Comparison of ENCODE assay signal across 14 cellular contexts in the genomic region with DNA sequence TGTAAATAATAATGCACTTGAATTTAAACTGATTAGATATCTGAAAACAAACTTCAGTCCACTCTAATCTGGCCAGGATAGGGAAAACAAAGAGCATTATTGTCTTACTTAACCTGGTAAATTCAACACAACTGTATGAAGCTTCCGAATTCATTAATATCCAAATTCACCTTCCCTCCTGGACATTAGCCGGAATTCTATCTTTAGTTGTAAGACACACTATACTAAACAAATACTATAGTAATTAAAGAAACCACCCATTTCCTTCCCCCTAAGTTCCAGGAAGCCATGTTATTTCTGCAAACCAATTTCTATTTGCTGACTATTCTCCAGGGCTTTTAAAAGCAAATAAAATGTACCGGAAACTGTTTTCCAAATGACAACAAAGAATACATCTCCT.
DNase-seq lines count a peak whose midpoint lies in the region; ATAC-seq and TF ChIP-seq lines count a peak whose summit lies in the region.
"Had no signal": no experiment of that assay in that cellular context is flagged by ENCODE, and none has a peak within 500 bp of the region (broad histone marks: within the 10 kb centered on the region; RNA-seq: fewer than 3 reads in every experiment).

No MANE protein-coding gene starts in this region.

- H3K4me3 ChIP-seq in heart right ventricle (no peak overlapping the region), endodermal cell (ENCODE audit: low read length) (peak overlapping the region; percentile 30), tibial nerve (no peak overlapping the region)
- H3K4me3 ChIP-seq: adrenal gland, GM23338, lung had no signal

- 38 to 45% methylated on average over 3 of the region's 3 CpGs for WGBS in heart right ventricle, 2 donors
- 89 to 100% methylated on average over 2 to 3 of the region's 3 CpGs for WGBS in endodermal cell (ENCODE audit: insufficient coverage in 1 of 2, insufficient read length in 1 of 2), 2 experiments
- WGBS in tibial nerve, 2 donors = 46 to 47% methylated on average over 3 of the region's 3 CpGs

- TF ChIP-seq EP300 in tibial nerve (IDR thresholded peaks at IDR 0.05) = peak in 1 of 2 donors; percentile 10

- H3K27me3 Mint-ChIP-seq in endodermal cell (ENCODE audit: insufficient read depth) = no peaks in the 10 kb centered on the region
- H3K27me3 Mint-ChIP-seq: type B pancreatic cell had no signal

- intact Hi-C loops in heart right ventricle (cut with DNase I) = loop anchor here in 4 of 10 donors (2.0 to 10.0 kb wide), 7 partner anchors 48 to 477 kb away; a partner anchor contains a TSS
- intact Hi-C loops in Right ventricle myocardium superior (cut with DNase I) = no loop called here

- peak in 5 of 8 donors; percentile 9 to 67 (median 45) for ATAC-seq in heart right ventricle
- no peak for ATAC-seq in Right ventricle myocardium superior (ENCODE audit: poor library complexity)
- ATAC-seq in GM19351 (IDR thresholded peaks at IDR 0.05; ENCODE audit: unreplicated experiment) = no peak
- ATAC-seq in HG03045 (IDR thresholded peaks at IDR 0.05; ENCODE audit: unreplicated experiment) = no peak
- ATAC-seq in foreskin keratinocyte = no peak
- ATAC-seq: activated CD4-positive, CD25-positive, alpha-beta regulatory T cell treated with anti-CD3 and anti-CD28 coated beads, Interleukin-2, amount 50 U/mL, for 24 hours; GM23338 had no signal

- no peak for TF ChIP-seq CTCF in heart right ventricle (IDR thresholded peaks at IDR 0.05)
- no peak for TF ChIP-seq CTCF in endodermal cell (conservative IDR thresholded peaks at IDR 0.05)
- TF ChIP-seq CTCF in tibial nerve (IDR thresholded peaks at IDR 0.05) = no peak
- no peak for TF ChIP-seq CTCF in foreskin keratinocyte (conservative IDR thresholded peaks at IDR 0.05)

- H3K4me3 Mint-ChIP-seq in endodermal cell = no peak overlapping the region
- H3K4me3 Mint-ChIP-seq: GM23338, type B pancreatic cell had no signal

- H3K9me3 Mint-ChIP-seq in endodermal cell = peaks cover 2% of the 10 kb centered on the region

- H3K36me3 Mint-ChIP-seq in endodermal cell (ENCODE audit: low read depth) = peaks cover under 1% of the 10 kb centered on the region
- H3K36me3 Mint-ChIP-seq: type B pancreatic cell had no signal

- peaks cover 54% of the 10 kb centered on the region for H3K4me1 Mint-ChIP-seq in endodermal cell

- H3K9me3 ChIP-seq in heart right ventricle (peaks cover 0 to 6% (median 0%) of the 10 kb centered on the region in 11 donors), endodermal cell (ENCODE audit: control insufficient read depth, low read length) (peaks cover 7% of the 10 kb centered on the region), tibial nerve (no peaks in the 10 kb centered on the region)
- H3K9me3 ChIP-seq: adrenal gland had no signal

- DNase-seq in heart right ventricle (no peak), Right ventricle myocardium superior (no peak), NCI-H774 (lab: John Stamatoyannopoulos, UW) (peak; percentile 20), endodermal cell (no peak), tibial nerve (ENCODE audit: low spot score in 2 of 2) (no peak), foreskin keratinocyte (no peak)
- DNase-seq: adrenal gland, SIG-M5 had no signal

- H3K27ac Mint-ChIP-seq in endodermal cell = peak overlapping the region; percentile 9
- H3K27ac Mint-ChIP-seq: GM23338, type B pancreatic cell had no signal

- no peaks in the 10 kb centered on the region for H3K27me3 ChIP-seq in heart right ventricle
- no peaks in the 10 kb centered on the region for H3K27me3 ChIP-seq in endodermal cell (ENCODE audit: control insufficient read depth, insufficient read depth, low read length, poor library complexity, severe bottlenecking)
- no peaks in the 10 kb centered on the region for H3K27me3 ChIP-seq in tibial nerve
- no peaks in the 10 kb centered on the region for H3K27me3 ChIP-seq in foreskin keratinocyte
- H3K27me3 ChIP-seq: adrenal gland had no signal

- H3K4me1 ChIP-seq in heart right ventricle (peaks cover 5 to 62% (median 48%) of the 10 kb centered on the region in 9 donors), endodermal cell (ENCODE audit: control insufficient read depth, insufficient read depth, low read length) (peaks cover 15% of the 10 kb centered on the region), tibial nerve (peaks cover 0 to 33% (median 18%) of the 10 kb centered on the region in 4 donors), foreskin keratinocyte (no peaks in the 10 kb centered on the region)

- H3K36me3 ChIP-seq in heart right ventricle (no peaks in the 10 kb centered on the region), endodermal cell (ENCODE audit: control insufficient read depth, insufficient read depth, low read length) (no peaks in the 10 kb centered on the region), tibial nerve (no peaks in the 10 kb centered on the region)
- H3K36me3 ChIP-seq: adrenal gland had no signal

- TF ChIP-seq POLR2A in tibial nerve (IDR thresholded peaks at IDR 0.05) = no peak

- H3K9ac ChIP-seq in endodermal cell (ENCODE audit: extremely low read depth, low read length, poor library complexity, severe bottlenecking) = no peak overlapping the region

- peak overlapping the region in 6 of 10 donors; percentile 11 to 76 (median 60) for H3K27ac ChIP-seq in heart right ventricle
- no peak overlapping the region for H3K27ac ChIP-seq in endodermal cell (ENCODE audit: low read depth, low read length)
- no peak overlapping the region for H3K27ac ChIP-seq in tibial nerve
- H3K27ac ChIP-seq in foreskin keratinocyte = no peak overlapping the region

Comparison
In these comparisons a context has a peak if more than half of its experiments do, and no peak if none do; other contexts are left out.
1. ATAC-seq: peak in heart right ventricle (5 of 8); none in Right ventricle myocardium superior (single experiment), GM19351 (single experiment), HG03045 (single experiment) and foreskin keratinocyte (single experiment).
2. H3K27ac ChIP-seq: peak in heart right ventricle (6 of 10); none in endodermal cell (single experiment), tibial nerve (0 of 4) and foreskin keratinocyte (single experiment).